11 cellular contexts compared by ENCODE assay signal in the genomic region with DNA sequence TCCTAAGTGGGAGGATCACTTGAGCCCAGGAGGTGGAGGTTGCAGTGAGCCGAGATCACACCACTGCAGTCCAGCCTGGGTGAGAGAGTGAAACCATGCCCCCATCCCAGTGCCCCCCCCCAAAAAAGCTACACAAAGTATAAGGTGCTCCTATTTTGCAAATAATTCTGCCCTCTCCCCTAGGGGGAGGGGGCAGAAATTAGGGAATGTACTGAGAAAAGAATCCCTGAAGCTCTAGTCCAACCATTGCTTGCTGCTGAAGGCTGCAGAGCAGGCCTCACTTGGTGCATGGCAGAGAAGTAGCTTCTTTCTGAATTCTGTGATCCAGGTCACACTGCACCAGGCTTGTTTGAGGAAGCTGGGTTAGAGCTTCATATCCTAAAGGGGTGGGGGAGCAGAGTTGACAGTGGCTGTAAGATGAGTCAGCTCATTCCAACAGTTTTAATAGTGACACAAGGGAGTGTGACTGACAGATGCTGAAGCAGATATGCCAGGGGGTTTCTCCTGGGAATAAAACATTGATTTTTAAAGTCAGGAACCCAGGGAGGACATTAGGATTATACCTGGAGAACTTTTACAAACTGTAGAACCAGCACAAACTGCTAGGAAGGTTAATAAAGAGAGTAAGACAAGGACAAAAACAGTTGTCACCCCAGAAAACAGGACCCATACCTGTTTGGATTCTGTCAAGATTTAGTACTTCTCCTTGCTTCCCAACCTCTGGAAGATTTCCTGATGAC. TPM values are rescaled to one million over a fixed set of nuclear protein-coding genes. Genes with fewer than 3 reads are reported as not detected.
A peak's percentile ranks its signal among the peaks of the same experiment; 100 is the strongest.
DNase-seq lines count a peak whose midpoint lies in the region; ATAC-seq and TF ChIP-seq lines count a peak whose summit lies in the region.
"Had no signal": no experiment of that assay in that cellular context is flagged by ENCODE, and none has a peak within 500 bp of the region (broad histone marks: within the 10 kb centered on the region; RNA-seq: fewer than 3 reads in every experiment).

No MANE protein-coding gene starts in this region.

- no peaks in the 10 kb centered on the region for H3K27me3 ChIP-seq in esophagus squamous epithelium

- H3K27me3 Mint-ChIP-seq in activated T-helper 17 cell treated with anti-CD3 and anti-CD28 coated beads, Interleukin-2, amount 50 U/mL, for 72 hours: no peaks in the 10 kb centered on the region

- intact Hi-C loops in mucosa of descending colon (cut with DNase I, micrococcal nuclease): no loop called here
- intact Hi-C loops in esophagus squamous epithelium (cut with DNase I): no loop called here

- peak overlapping the region; percentile 0 for H3K27ac Mint-ChIP-seq in activated T-helper 17 cell treated with anti-CD3 and anti-CD28 coated beads, Interleukin-2, amount 50 U/mL, for 72 hours

- ATAC-seq in activated T-helper 17 cell treated with anti-CD3 and anti-CD28 coated beads, Interleukin-2, amount 50 U/mL, for 72 hours (replicated peaks): no peak
- peak; percentile 38 for ATAC-seq in mucosa of descending colon

- H3K9me3 Mint-ChIP-seq in activated T-helper 17 cell treated with anti-CD3 and anti-CD28 coated beads, Interleukin-2, amount 50 U/mL, for 72 hours: no peaks in the 10 kb centered on the region

- no peaks in the 10 kb centered on the region for H3K4me1 ChIP-seq in mucosa of descending colon (ENCODE audit: low read depth)
- peaks cover 0 to 29% (median 4%) of the 10 kb centered on the region in 3 donors for H3K4me1 ChIP-seq in esophagus squamous epithelium

- no peak for TF ChIP-seq CTCF in mucosa of descending colon (IDR thresholded peaks at IDR 0.05)
- TF ChIP-seq CTCF in esophagus squamous epithelium (IDR thresholded peaks at IDR 0.05): no peak

- H3K4me1 Mint-ChIP-seq in activated T-helper 17 cell treated with anti-CD3 and anti-CD28 coated beads, Interleukin-2, amount 50 U/mL, for 72 hours: peaks cover 7% of the 10 kb centered on the region

- no peaks in the 10 kb centered on the region for H3K9me3 ChIP-seq in mucosa of descending colon
- H3K9me3 ChIP-seq in esophagus squamous epithelium: no peaks in the 10 kb centered on the region

- H3K4me3 ChIP-seq in mucosa of descending colon: no peak overlapping the region
- no peak overlapping the region for H3K4me3 ChIP-seq in esophagus squamous epithelium

- H3K36me3 ChIP-seq in mucosa of descending colon (ENCODE audit: low read depth) (peaks cover 6% of the 10 kb centered on the region), esophagus squamous epithelium (peaks cover 0 to 79% (median 6%) of the 10 kb centered on the region in 3 donors)

- peaks cover 56% of the 10 kb centered on the region for H3K36me3 Mint-ChIP-seq in activated T-helper 17 cell treated with anti-CD3 and anti-CD28 coated beads, Interleukin-2, amount 50 U/mL, for 72 hours (ENCODE audit: low read depth)

- H3K4me3 Mint-ChIP-seq in activated T-helper 17 cell treated with anti-CD3 and anti-CD28 coated beads, Interleukin-2, amount 50 U/mL, for 72 hours: no peak overlapping the region

- no peak for TF ChIP-seq POLR2A in esophagus squamous epithelium (IDR thresholded peaks at IDR 0.05)

- 78 to 100% methylated on average over 1 of the region's 1 CpG for WGBS in esophagus squamous epithelium, 2 donors

- DNase-seq in EH (ENCODE audit: low read depth) (peak; percentile 70), LoVo (ENCODE audit: low spot score) (peak; percentile 23), mucosa of descending colon (no peak), NCI-H774 (lab: John Stamatoyannopoulos, UW) (no peak), COR-L47 (lab: John Stamatoyannopoulos, UW) (no peak), esophagus squamous epithelium (lab: John Stamatoyannopoulos, UW) (no peak)
- DNase-seq in effector CD4-positive, alpha-beta T cell: no peak
- DNase-seq: amniotic stem cell, glutamatergic neuron, NCI-H510A treated with DMSO at 0.1 percent for 48 hours had no signal

- peak overlapping the region in 1 of 4 donors; percentile 79 for H3K27ac ChIP-seq in esophagus squamous epithelium

RNA-seq across cellular contexts. Expression of a gene that starts 32.8 kb away (rescaled TPM):
- 10 to 100 TPM; 51.7 to 78.4 TPM for total RNA-seq in activated T-helper 17 cell treated with anti-CD3 and anti-CD28 coated beads, Interleukin-2, amount 50 U/mL, for 72 hours
- total RNA-seq in mucosa of descending colon: 1 to 10 TPM in 2 of 3 donors, under 1 TPM in 1; 0.09 to 1.3 (median 1.3) TPM
- total RNA-seq in esophagus squamous epithelium: 1 to 10 TPM in 3 of 4 donors, under 1 TPM in 1; 0.76 to 6.3 (median 1.5) TPM

Comparison
In these comparisons a context has a peak if more than half of its experiments do, and no peak if none do; other contexts are left out.
1. DNase-seq: peak in EH (single experiment) and LoVo (single experiment); none in mucosa of descending colon (0 of 3), effector CD4-positive, alpha-beta T cell (single experiment), NCI-H774 (single experiment), COR-L47 (single experiment) and esophagus squamous epithelium (single experiment).
2. RNA of a gene that starts 32.8 kb away (total RNA-seq): 51.7 to 78.4 TPM in activated T-helper 17 cell treated with anti-CD3 and anti-CD28 coated beads, Interleukin-2, amount 50 U/mL, for 72 hours; 0.76 to 6.3 TPM in esophagus squamous epithelium and 0.09 to 1.3 TPM in mucosa of descending colon; every median in the first group is over 4 times any median in the second.